In the genomic region with DNA sequence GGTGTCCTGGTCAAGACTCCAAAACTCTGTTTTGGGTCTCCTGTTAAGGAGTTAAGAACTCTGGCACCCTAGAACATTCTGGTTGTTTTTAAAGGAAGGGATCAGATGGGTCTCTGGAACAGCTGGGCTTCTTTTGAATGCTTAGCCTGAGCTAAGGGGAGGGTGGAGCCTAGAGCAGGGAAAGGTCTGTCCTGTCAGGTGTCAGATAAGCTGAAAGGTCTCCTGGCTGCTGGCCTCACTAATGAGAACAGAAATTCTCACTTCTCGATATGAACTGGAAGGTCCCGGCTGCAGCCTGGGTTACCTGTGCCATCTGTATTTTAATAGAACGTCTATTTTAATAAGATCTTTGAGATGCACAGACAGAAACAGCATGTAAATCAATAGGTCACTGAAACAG, we compare ENCODE assay signal across 19 cellular contexts.
"Had no signal": no experiment of that assay in that cellular context is flagged by ENCODE, and none has a peak within 500 bp of the region (broad histone marks: within the 10 kb centered on the region; RNA-seq: fewer than 3 reads in every experiment).

No MANE protein-coding gene starts in this region.

- H3K4me3 ChIP-seq: cardiac muscle cell, lower lobe of right lung, thyroid gland had no signal

- H3K27ac Mint-ChIP-seq: activated CD4-positive, alpha-beta memory T cell treated with anti-CD3 and anti-CD28 coated beads, Interleukin-2, amount 10 ng/mL, durations not matched to agents 7 days and 5 days; activated naive CD8-positive, alpha-beta T cell treated with anti-CD3 and anti-CD28 coated beads, Interleukin-2, amount 50 U/mL, for 24 hours; naive thymus-derived CD4-positive, alpha-beta T cell; T-helper 1 cell treated with Interleukin-12 subunit alpha and Interleukin-12 subunit beta and Interleukin-4 antibody, amounts not matched to agents 30 μg/mL and 1 μg/mL, for 36 hours had no signal

- H3K4me1 Mint-ChIP-seq: activated CD4-positive, alpha-beta memory T cell treated with anti-CD3 and anti-CD28 coated beads, Interleukin-2, amount 10 ng/mL, durations not matched to agents 7 days and 5 days; activated naive CD8-positive, alpha-beta T cell treated with anti-CD3 and anti-CD28 coated beads, Interleukin-2, amount 50 U/mL, for 24 hours had no signal

- H3K4me1 ChIP-seq: lower lobe of right lung, thyroid gland had no signal

- ATAC-seq: activated naive CD8-positive, alpha-beta T cell treated with anti-CD3 and anti-CD28 coated beads, Interleukin-2, amount 50 U/mL, for 24 hours; left colon; lower lobe of right lung; naive thymus-derived CD4-positive, alpha-beta T cell; right cardiac atrium; stimulated activated naive CD8-positive, alpha-beta T cell treated with anti-CD3 and anti-CD28 coated beads, Interleukin-15, Interleukin-2, amounts not matched to agents 100 U/mL and 50 U/mL, for 24 hours had no signal

- H3K4me3 Mint-ChIP-seq: activated CD4-positive, alpha-beta memory T cell treated with anti-CD3 and anti-CD28 coated beads, Interleukin-2, amount 10 ng/mL, durations not matched to agents 7 days and 5 days; activated naive CD8-positive, alpha-beta T cell treated with anti-CD3 and anti-CD28 coated beads, Interleukin-2, amount 50 U/mL, for 24 hours; naive thymus-derived CD4-positive, alpha-beta T cell; T-helper 1 cell treated with Interleukin-12 subunit alpha and Interleukin-12 subunit beta and Interleukin-4 antibody, amounts not matched to agents 30 μg/mL and 1 μg/mL, for 36 hours had no signal

- H3K27me3 Mint-ChIP-seq: activated CD4-positive, alpha-beta memory T cell treated with anti-CD3 and anti-CD28 coated beads, Interleukin-2, amount 10 ng/mL, durations not matched to agents 7 days and 5 days; activated naive CD8-positive, alpha-beta T cell treated with anti-CD3 and anti-CD28 coated beads, Interleukin-2, amount 50 U/mL, for 24 hours; naive thymus-derived CD4-positive, alpha-beta T cell had no signal

- H3K9me3 ChIP-seq: lower lobe of right lung, thyroid gland had no signal

- H3K9me3 Mint-ChIP-seq: activated CD4-positive, alpha-beta memory T cell treated with anti-CD3 and anti-CD28 coated beads, Interleukin-2, amount 10 ng/mL, durations not matched to agents 7 days and 5 days; activated naive CD8-positive, alpha-beta T cell treated with anti-CD3 and anti-CD28 coated beads, Interleukin-2, amount 50 U/mL, for 24 hours; naive thymus-derived CD4-positive, alpha-beta T cell; T-helper 1 cell treated with Interleukin-12 subunit alpha and Interleukin-12 subunit beta and Interleukin-4 antibody, amounts not matched to agents 30 μg/mL and 1 μg/mL, for 36 hours had no signal

- H3K36me3 ChIP-seq: cardiac muscle cell, lower lobe of right lung, thyroid gland had no signal

- H3K27ac ChIP-seq: cardiac muscle cell, lower lobe of right lung, thyroid gland had no signal

- H3K27me3 ChIP-seq: cardiac muscle cell, thyroid gland had no signal

- DNase-seq: activated CD4-positive, alpha-beta memory T cell treated with anti-CD3 and anti-CD28 coated beads, Interleukin-2, amount 10 ng/mL, durations not matched to agents 7 days and 5 days; activated CD4-positive, alpha-beta T cell treated with anti-CD3 and anti-CD28 coated beads for 48 hours; activated CD4-positive, CD25-positive, alpha-beta regulatory T cell; activated gamma-delta T cell; activated naive CD4-positive, alpha-beta T cell treated with anti-CD3 and anti-CD28 coated beads, Interleukin-2, amount 50 U/mL, for 16 hours; activated naive CD8-positive, alpha-beta T cell treated with anti-CD3 and anti-CD28 coated beads, Interleukin-2, amount 50 U/mL, for 24 hours; activated T-cell treated with anti-CD3 and anti-CD28 coated beads for 4 hours; left colon; lower lobe of right lung; mesendoderm; naive thymus-derived CD4-positive, alpha-beta T cell; right cardiac atrium; stimulated activated CD4-positive, alpha-beta T cell treated with anti-CD3 and anti-CD28 coated beads, Interleukin-4, amount 100 ng/mL, for 24 hours; stimulated activated naive CD8-positive, alpha-beta T cell treated with anti-CD3 and anti-CD28 coated beads, Interleukin-15, Interleukin-2, amounts not matched to agents 100 U/mL and 50 U/mL, for 24 hours; substantia nigra; T1000; thyroid gland had no signal
